In the genomic region with DNA sequence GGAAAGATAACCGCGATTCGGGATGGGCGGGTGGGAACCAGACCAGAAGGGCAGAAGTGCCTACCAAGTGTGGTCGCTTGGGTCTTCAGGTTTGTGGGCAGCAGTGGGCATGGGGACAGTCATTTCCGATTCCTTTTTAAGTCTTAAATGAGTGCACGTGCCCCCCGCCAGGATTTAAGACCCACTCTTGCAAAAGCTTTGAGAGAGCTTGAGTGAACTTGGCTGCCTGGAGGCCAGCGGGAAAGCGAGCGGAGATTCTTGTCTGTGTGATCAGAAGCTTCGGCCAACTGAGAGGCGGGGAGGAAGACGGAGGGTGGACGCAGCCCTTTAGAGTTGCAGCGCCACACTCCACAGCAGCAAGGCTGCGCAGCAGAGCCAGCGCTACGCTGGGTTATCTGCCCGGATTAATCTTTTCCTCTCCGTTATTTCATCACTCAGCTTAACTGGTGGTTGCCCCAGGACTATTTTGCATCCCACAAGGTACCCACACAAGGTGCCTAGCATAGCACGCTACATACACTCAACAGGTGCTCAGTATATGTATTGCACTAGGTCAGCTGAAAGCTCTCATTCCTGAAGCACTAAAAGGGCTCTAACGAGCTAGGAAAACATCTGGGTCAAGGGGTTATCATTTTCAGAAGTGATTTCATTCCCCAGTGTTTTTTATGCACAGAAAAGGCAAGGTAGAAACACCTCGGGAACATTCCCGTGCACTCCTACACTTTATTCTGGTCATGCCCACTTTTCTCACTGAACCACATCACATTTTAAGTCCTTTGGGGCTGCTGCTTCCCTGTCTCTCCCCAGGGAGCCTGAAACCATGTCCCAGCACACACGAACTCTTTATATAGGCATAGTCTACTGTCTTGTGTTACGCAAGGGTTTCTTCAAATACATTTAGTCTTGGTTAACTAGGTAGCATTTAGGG, we compare ENCODE assay signal across 8 cellular contexts. TPM values are rescaled to one million over a fixed set of nuclear protein-coding genes. Genes with fewer than 3 reads are reported as not detected.
DNase-seq lines count a peak whose midpoint lies in the region; ATAC-seq and TF ChIP-seq lines count a peak whose summit lies in the region.

No MANE protein-coding gene starts in this region.

- CTCF ChIA-PET in T-cell (lab: Charles Lee): interaction anchor here (0.6 to 1.8 kb wide), 7 partner anchors 17 to 473 kb away, joined by 3 to 4 read pairs (median 3); no protein-coding TSS in a partner anchor

- H3K4me1 Mint-ChIP-seq in HFFc6 (ENCODE audit: low read depth) (peaks cover 22% of the 10 kb centered on the region), T-cell (peaks cover 37 to 55% (median 51%) of the 10 kb centered on the region in 3 donors), chondrocyte (ENCODE audit: low read depth) (peaks cover 8% of the 10 kb centered on the region)

- ATAC-seq in T-cell (replicated peaks in 1 of 4) (peak in 3 of 4 experiments; percentile 15 to 30 (median 18)), left lobe of liver (peak; percentile 57)

- H3K36me3 Mint-ChIP-seq in HFFc6 (ENCODE audit: low read depth) (peaks cover 4% of the 10 kb centered on the region; the same call in 1 of the 2 replicates), T-cell (no peaks in the 10 kb centered on the region), chondrocyte (ENCODE audit: low read depth) (peaks cover 3% of the 10 kb centered on the region)

- H3K27ac Mint-ChIP-seq in HFFc6: no peak overlapping the region; the same call in none of the 2 replicates
- peak overlapping the region; percentile 77 for H3K27ac Mint-ChIP-seq in T-cell
- H3K27ac Mint-ChIP-seq in chondrocyte (ENCODE audit: unreplicated experiment): no peak overlapping the region

- H3K4me3 Mint-ChIP-seq in HFFc6 (peak overlapping the region; percentile 80), T-cell (peak overlapping the region; percentile 78 to 83 (median 80)), chondrocyte (ENCODE audit: unreplicated experiment) (peak overlapping the region; percentile 76)

- POLR2A ChIA-PET in T-cell (lab: Charles Lee): interaction anchor here (0.6 to 0.9 kb wide), 3 partner anchors 90 to 1612 kb away, joined by 3 to 4 read pairs (median 3); no protein-coding TSS in a partner anchor

- H3K27me3 Mint-ChIP-seq in HFFc6 (ENCODE audit: insufficient read depth) (peaks cover 21% of the 10 kb centered on the region), T-cell (peaks cover 0 to 3% of the 10 kb centered on the region in 2 donors), chondrocyte (ENCODE audit: low read depth) (peaks cover 20% of the 10 kb centered on the region)

- H3K9me3 Mint-ChIP-seq in HFFc6: no peaks in the 10 kb centered on the region
- H3K9me3 Mint-ChIP-seq in T-cell: no peaks in the 10 kb centered on the region
- no peaks in the 10 kb centered on the region for H3K9me3 Mint-ChIP-seq in chondrocyte (ENCODE audit: low read depth)

- peak; percentile 74 for DNase-seq in EL
- no peak for DNase-seq in HFFc6
- peak in 8 of 34 experiments; percentile 2 to 18 (median 8) for DNase-seq in T-cell
- no peak for DNase-seq in chondrocyte (ENCODE audit: low spot score)
- DNase-seq in left lobe of liver (ENCODE audit: low spot score): no peak
- peak; percentile 44 for DNase-seq in stimulated activated CD4-positive, alpha-beta T cell treated with anti-CD3 and anti-CD28 coated beads, Interleukin-4, amount 100 ng/mL, for 24 hours
- DNase-seq in occipital lobe (lab: John Stamatoyannopoulos, UW): no peak
- DNase-seq in NCI-H526 treated with DMSO at 0.1 percent for 48 hours (lab: John Stamatoyannopoulos, UW): no peak

- peak; percentile 8; the same call in 1 of the 2 replicates for TF ChIP-seq CTCF in HFFc6 (IDR thresholded peaks at IDR 0.05)
- peak; percentile 53 for TF ChIP-seq CTCF in chondrocyte (IDR thresholded peaks at IDR 0.05)

RNA-seq across cellular contexts. Expression of a gene that starts 1.5 kb away (rescaled TPM):
- total RNA-seq in HFFc6 (2021; fragmentation: NEBNext Ultra II Directional; extraction: Animal tissue kit (Norgen Biotek cat#: 25700)): 1 to 10 TPM in 5 of 6 experiments, under 1 TPM in 1; 0.89 to 1.7 (median 1.4) TPM
- 1 to 10 TPM in 3 of 5 donors, under 1 TPM in 2; 0.30 to 3.2 (median 2.1) TPM for total RNA-seq in T-cell
- 0.36 to 3.7 TPM (median 1.7 TPM) in 3 replicates for total RNA-seq in chondrocyte
- 0.28 TPM for total RNA-seq in left lobe of liver
- total RNA-seq in occipital lobe: 8.0 TPM

Comparison
In these comparisons a context has a peak if more than half of its experiments do, and no peak if none do; other contexts are left out.
1. DNase-seq: peak in EL (single experiment) and stimulated activated CD4-positive, alpha-beta T cell treated with anti-CD3 and anti-CD28 coated beads, Interleukin-4, amount 100 ng/mL, for 24 hours (single experiment); none in HFFc6 (single experiment), chondrocyte (single experiment), left lobe of liver (single experiment), occipital lobe (single experiment) and NCI-H526 treated with DMSO at 0.1 percent for 48 hours (single experiment).
2. H3K27ac Mint-ChIP-seq: peak in T-cell (2 of 2); none in HFFc6 (single experiment) and chondrocyte (single experiment).
3. Peak in every context shown above with its lines, with median percentiles within 50 percentile points of each other: H3K4me3 Mint-ChIP-seq.